10 cellular contexts compared by ENCODE assay signal in the genomic region with DNA sequence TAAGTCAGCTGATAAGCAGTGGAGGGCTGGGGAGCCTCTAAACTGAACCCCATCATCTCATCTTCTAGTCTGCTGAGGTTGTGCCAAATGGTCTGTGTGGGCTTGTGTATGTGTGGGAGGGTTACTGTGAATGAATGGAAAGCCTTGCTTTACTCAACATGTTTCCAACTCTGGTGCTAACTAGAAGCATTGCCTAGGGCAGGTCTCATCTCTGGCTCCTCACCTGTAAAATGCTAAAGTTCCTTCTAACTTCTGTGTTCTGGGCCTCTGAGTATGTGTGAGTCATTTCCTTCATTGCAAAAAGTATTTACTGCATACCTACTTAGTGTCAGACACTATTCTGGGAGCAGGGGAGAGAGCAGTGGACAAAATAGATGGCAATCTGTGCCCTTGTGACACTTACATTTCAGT. TPM values are rescaled to one million over a fixed set of nuclear protein-coding genes. Genes with fewer than 3 reads are reported as not detected.
DNase-seq lines count a peak whose midpoint lies in the region; ATAC-seq and TF ChIP-seq lines count a peak whose summit lies in the region.
"Had no signal": no experiment of that assay in that cellular context is flagged by ENCODE, and none has a peak within 500 bp of the region (broad histone marks: within the 10 kb centered on the region; RNA-seq: fewer than 3 reads in every experiment).

No MANE protein-coding gene starts in this region.

- ATAC-seq in GM21576 (IDR thresholded peaks at IDR 0.05; ENCODE audit: unreplicated experiment), result no peak
- no peak for ATAC-seq in HG03439 (IDR thresholded peaks at IDR 0.05; ENCODE audit: unreplicated experiment)

- no peak overlapping the region for H3K27ac Mint-ChIP-seq in progenitor cell of endocrine pancreas

- H3K4me3 Mint-ChIP-seq in progenitor cell of endocrine pancreas (ENCODE audit: low read depth), result peak overlapping the region; percentile 84

- no peaks in the 10 kb centered on the region for H3K9me3 Mint-ChIP-seq in progenitor cell of endocrine pancreas (ENCODE audit: low read depth)

- H3K36me3 Mint-ChIP-seq in progenitor cell of endocrine pancreas (ENCODE audit: insufficient read depth), result peaks cover 16% of the 10 kb centered on the region

- CTCF ChIA-PET in RWPE1 (lab: Yijun Ruan, JAX), result interaction anchor here (1.1 kb wide), 1 partner anchor 295 kb away, joined by 5 read pairs; no protein-coding TSS in a partner anchor
- CTCF ChIA-PET in GM10248 (lab: Yijun Ruan, JAX), result interaction anchor here (1.6 kb wide), 1 partner anchor 12 kb away, joined by 3 read pairs; no protein-coding TSS in a partner anchor

- peaks cover 34% of the 10 kb centered on the region for H3K27me3 ChIP-seq in H7 (ENCODE audit: control insufficient read depth, insufficient read depth, low read length)

- POLR2A ChIA-PET in RWPE1 (lab: Yijun Ruan, JAX; ENCODE audit: low non-redundant PET) (interaction anchor here (0.7 to 1.1 kb wide), 2 partner anchors 46 to 284 kb away, joined by 3 to 5 read pairs; no protein-coding TSS in a partner anchor), GM10248 (lab: Yijun Ruan, JAX) (no interaction called here)

- TF ChIP-seq CTCF in RWPE1 (conservative IDR thresholded peaks at IDR 0.05; ENCODE audit: low read depth), result no peak
- no peak for TF ChIP-seq CTCF in fibroblast of pulmonary artery (IDR thresholded peaks at IDR 0.05; ENCODE audit: low read length, missing control alignments)
- no peak for TF ChIP-seq CTCF in progenitor cell of endocrine pancreas (IDR thresholded peaks at IDR 0.05; ENCODE audit: unreplicated experiment)
- TF ChIP-seq CTCF in GM10248 (IDR thresholded peaks at IDR 0.05; ENCODE audit: control extremely low read depth, extremely low read depth, low read depth, missing control alignments), result no peak

- H3K4me3 ChIP-seq in H7 (ENCODE audit: insufficient read depth, low read depth, low read length) (peak overlapping the region; percentile 48; the same call in 1 of the 2 replicates), fibroblast of pulmonary artery (replicated peaks; ENCODE audit: low read depth, low read length) (peak overlapping the region; percentile 86)

- H3K4me1 Mint-ChIP-seq in progenitor cell of endocrine pancreas (ENCODE audit: low read depth), result peaks cover 28% of the 10 kb centered on the region

- H3K36me3 ChIP-seq in H7 (replicated peaks; ENCODE audit: control insufficient read depth, insufficient read depth, low read length), result no peaks in the 10 kb centered on the region

- H3K27me3 Mint-ChIP-seq in progenitor cell of endocrine pancreas, result peaks cover 3% of the 10 kb centered on the region

- H3K27ac ChIP-seq in RWPE1, result peak overlapping the region; percentile 73

- DNase-seq in H7 (no peak), RWPE1 (ENCODE audit: low spot score) (peak; percentile 44), fibroblast of pulmonary artery (ENCODE audit: low read depth) (no peak), progenitor cell of endocrine pancreas (ENCODE audit: low spot score, unreplicated experiment) (no peak), GM10248 (ENCODE audit: extremely low spot score) (no peak), COLO829 (ENCODE audit: low spot score) (no peak)
- DNase-seq: heart right ventricle, NCI-H510A had no signal

RNA-seq across cellular contexts. Expression of a gene that starts 1.3 kb away (rescaled TPM):
- total RNA-seq in H7 (2014; rRNA removed; shearing (Covaris generic)), result 5.5 and 7.2 TPM in 2 replicates
- total RNA-seq in progenitor cell of endocrine pancreas, result 34.1 and 34.4 TPM in 2 replicates
